In genomic region chr12:9073077-9073476, GRCh38 we compare ENCODE assay signal across 18 cellular contexts. TPM values are rescaled to one million over a fixed set of nuclear protein-coding genes. Genes with fewer than 3 reads are reported as not detected.
"Had no signal": no experiment of that assay in that cellular context is flagged by ENCODE, and none has a peak within 500 bp of the region (broad histone marks: within the 10 kb centered on the region; RNA-seq: fewer than 3 reads in every experiment).

No MANE protein-coding gene starts in this region.

- FAIRE-seq: endometrium, frontal cortex, keratinocyte had no signal

- ATAC-seq: esophagus mucosa; naive thymus-derived CD8-positive, alpha-beta T cell; stimulated activated naive B cell treated with anti-CD40 and anti-IgM and Interleukin-4, amounts not matched to agents 10 μg/mL and 1 μg/mL and 100 μg/mL, for 72 hours had no signal

- H3K27me3 Mint-ChIP-seq: naive thymus-derived CD8-positive, alpha-beta T cell had no signal

- H3K4me1 ChIP-seq: suprapubic skin, thyroid gland had no signal

- H3K9me3 Mint-ChIP-seq: immature natural killer cell; naive thymus-derived CD8-positive, alpha-beta T cell; type B pancreatic cell had no signal

- H3K4me1 Mint-ChIP-seq: naive thymus-derived CD8-positive, alpha-beta T cell; stimulated activated naive B cell treated with anti-CD40 and anti-IgM and Interleukin-4, amounts not matched to agents 10 μg/mL and 1 μg/mL and 100 μg/mL, for 72 hours had no signal

- H3K27me3 ChIP-seq: suprapubic skin, thyroid gland had no signal

- H3K4me3 Mint-ChIP-seq: immature natural killer cell; naive thymus-derived CD8-positive, alpha-beta T cell; stimulated activated naive B cell treated with anti-CD40 and anti-IgM and Interleukin-4, amounts not matched to agents 10 μg/mL and 1 μg/mL and 100 μg/mL, for 72 hours; type B pancreatic cell had no signal

- DNase-seq: effector memory CD4-positive, alpha-beta T cell; immature natural killer cell; mammary epithelial cell; naive thymus-derived CD8-positive, alpha-beta T cell; posterior cingulate gyrus; stimulated activated CD4-positive, alpha-beta T cell treated with anti-CD3 and anti-CD28 coated beads, Interleukin-15, amount 100 ng/mL, for 24 hours; stimulated activated CD4-positive, alpha-beta T cell treated with anti-CD3 and anti-CD28 coated beads, Interleukin-1b, Interleukin-23, amount 100 ng/mL, for 48 hours; stimulated activated CD4-positive, alpha-beta T cell treated with anti-CD3 and anti-CD28 coated beads, Interleukin-4, amount 100 ng/mL, for 4 hours; stimulated activated naive B cell treated with anti-CD40 and anti-IgM and Interleukin-4, amounts not matched to agents 10 μg/mL and 1 μg/mL and 100 μg/mL, for 72 hours; thyroid gland had no signal

- H3K27ac ChIP-seq: neutrophil, suprapubic skin, thyroid gland had no signal

- H3K4me3 ChIP-seq: suprapubic skin, thyroid gland had no signal

- H3K9me3 ChIP-seq: neutrophil, suprapubic skin, thyroid gland had no signal

- H3K27ac Mint-ChIP-seq: naive thymus-derived CD8-positive, alpha-beta T cell; stimulated activated naive B cell treated with anti-CD40 and anti-IgM and Interleukin-4, amounts not matched to agents 10 μg/mL and 1 μg/mL and 100 μg/mL, for 72 hours; type B pancreatic cell had no signal

- H3K36me3 ChIP-seq: neutrophil had no signal

RNA-seq across cellular contexts. Expression of gene A2M, which starts 42.6 kb away (rescaled TPM):
- total RNA-seq: mononuclear cell had no signal
